Comparison of ENCODE assay signal across 9 cellular contexts in genomic region chrX:67544871-67545771, GRCh38. TPM values are rescaled to one million over a fixed set of nuclear protein-coding genes. Genes with fewer than 3 reads are reported as not detected.
DNase-seq lines count a peak whose midpoint lies in the region; ATAC-seq and TF ChIP-seq lines count a peak whose summit lies in the region.
"Had no signal": no experiment of that assay in that cellular context is flagged by ENCODE, and none has a peak within 500 bp of the region (broad histone marks: within the 10 kb centered on the region; RNA-seq: fewer than 3 reads in every experiment).

No MANE protein-coding gene starts in this region.

- no peak for TF ChIP-seq POLR2A in upper lobe of left lung (IDR thresholded peaks at IDR 0.05)

- 2% methylated on average over 39 of the region's 39 CpGs for WGBS in liver
- WGBS in upper lobe of left lung, 2 donors: 3 to 36% methylated on average over 9 to 32 of the region's 39 CpGs

- peak overlapping the region; percentile 56 for H3K4me3 ChIP-seq in choroid plexus epithelial cell (ENCODE audit: low read depth, low read length)
- peak overlapping the region; percentile 73 to 83 (median 76) for H3K4me3 ChIP-seq in liver (ENCODE audit: low read depth in 1 of 3, low read length in 3 of 3)
- H3K4me3 ChIP-seq in upper lobe of left lung: peak overlapping the region in 3 of 4 donors; percentile 43 to 55 (median 49)

- H3K27me3 ChIP-seq in liver (ENCODE audit: control insufficient read depth in 4 of 4, insufficient read depth in 4 of 4, low read length in 3 of 4): no peaks in the 10 kb centered on the region
- no peaks in the 10 kb centered on the region for H3K27me3 ChIP-seq in upper lobe of left lung

- TF ChIP-seq EP300 in upper lobe of left lung (IDR thresholded peaks at IDR 0.05): no peak

- H3K27me3 Mint-ChIP-seq in activated CD4-positive, alpha-beta T cell treated with anti-CD3 and anti-CD28 coated beads, Interleukin-2, amount 10 ng/mL, durations not matched to agents 24 days and 14 days: peaks cover 39% of the 10 kb centered on the region
- peaks cover 37% of the 10 kb centered on the region for H3K27me3 Mint-ChIP-seq in activated CD4-positive, alpha-beta T cell treated with anti-CD3 and anti-CD28 coated beads, Interleukin-2, amount 10 ng/mL, durations not matched to agents 7 days and 5 days

- no peak for TF ChIP-seq CTCF in choroid plexus epithelial cell (conservative IDR thresholded peaks at IDR 0.05; ENCODE audit: low read depth, low read length)
- TF ChIP-seq CTCF in liver (IDR thresholded peaks at IDR 0.05; ENCODE audit: low read depth, low read length, missing input control): no peak
- no peak for TF ChIP-seq CTCF in upper lobe of left lung (IDR thresholded peaks at IDR 0.05)

- H3K4me3 Mint-ChIP-seq in activated CD4-positive, alpha-beta T cell treated with anti-CD3 and anti-CD28 coated beads, Interleukin-2, amount 10 ng/mL, durations not matched to agents 24 days and 14 days: peak overlapping the region; percentile 32
- no peak overlapping the region for H3K4me3 Mint-ChIP-seq in activated CD4-positive, alpha-beta T cell treated with anti-CD3 and anti-CD28 coated beads, Interleukin-2, amount 10 ng/mL, durations not matched to agents 7 days and 5 days

- no peak overlapping the region for H3K27ac Mint-ChIP-seq in activated CD4-positive, alpha-beta T cell treated with anti-CD3 and anti-CD28 coated beads, Interleukin-2, amount 10 ng/mL, durations not matched to agents 24 days and 14 days
- H3K27ac Mint-ChIP-seq in activated CD4-positive, alpha-beta T cell treated with anti-CD3 and anti-CD28 coated beads, Interleukin-2, amount 10 ng/mL, durations not matched to agents 7 days and 5 days: no peak overlapping the region

- CTCF ChIA-PET in activated CD4-positive, alpha-beta T cell treated with anti-CD3 and anti-CD28 coated beads, Interleukin-2, amount 10 ng/mL, durations not matched to agents 7 days and 5 days (lab: Charles Lee): no interaction called here

- peak in 1 of 2 donors; percentile 6 for TF ChIP-seq RAD21 in liver (IDR thresholded peaks at IDR 0.05)

- peak overlapping the region in 1 of 2 donors; percentile 37 for H3K27ac ChIP-seq in liver (ENCODE audit: low read depth in 1 of 2, low read length in 2 of 2)
- H3K27ac ChIP-seq in upper lobe of left lung: no peak overlapping the region

- H3K36me3 ChIP-seq in liver (ENCODE audit: control insufficient read depth in 4 of 4, insufficient read depth in 3 of 4, low read depth in 1 of 4, low read length in 3 of 4) (no peaks in the 10 kb centered on the region), upper lobe of left lung (no peaks in the 10 kb centered on the region)

- H3K9me3 Mint-ChIP-seq in activated CD4-positive, alpha-beta T cell treated with anti-CD3 and anti-CD28 coated beads, Interleukin-2, amount 10 ng/mL, durations not matched to agents 24 days and 14 days: no peaks in the 10 kb centered on the region
- H3K9me3 Mint-ChIP-seq in activated CD4-positive, alpha-beta T cell treated with anti-CD3 and anti-CD28 coated beads, Interleukin-2, amount 10 ng/mL, durations not matched to agents 7 days and 5 days: no peaks in the 10 kb centered on the region

- peak overlapping the region; percentile 8 to 52 for H3K9ac ChIP-seq in liver (ENCODE audit: low read depth in 1 of 2, low read length in 2 of 2)

- H3K9me3 ChIP-seq in liver (ENCODE audit: control insufficient read depth in 4 of 4, low read length in 3 of 4): no peaks in the 10 kb centered on the region
- H3K9me3 ChIP-seq in upper lobe of left lung: no peaks in the 10 kb centered on the region

- peaks cover 0 to 10% (median 1%) of the 10 kb centered on the region in 4 donors for H3K4me1 ChIP-seq in liver (ENCODE audit: control insufficient read depth in 4 of 4, insufficient read depth in 4 of 4, low read length in 3 of 4)
- peaks cover 0 to 4% (median 2%) of the 10 kb centered on the region in 4 donors for H3K4me1 ChIP-seq in upper lobe of left lung

- DNase-seq in activated CD4-positive, alpha-beta T cell treated with anti-CD3 and anti-CD28 coated beads, Interleukin-2, amount 10 ng/mL, durations not matched to agents 24 days and 14 days: no peak
- no peak for DNase-seq in activated CD4-positive, alpha-beta T cell treated with anti-CD3 and anti-CD28 coated beads, Interleukin-2, amount 10 ng/mL, durations not matched to agents 7 days and 5 days
- DNase-seq in choroid plexus epithelial cell (ENCODE audit: low read depth) (peak; percentile 16), upper lobe of left lung (peak in 1 of 2 donors; percentile 59), hippocampal formation (lab: John Stamatoyannopoulos, UW) (no peak)
- DNase-seq: CD8-positive, alpha-beta memory T cell had no signal

- H3K36me3 Mint-ChIP-seq in activated CD4-positive, alpha-beta T cell treated with anti-CD3 and anti-CD28 coated beads, Interleukin-2, amount 10 ng/mL, durations not matched to agents 24 days and 14 days (ENCODE audit: low read depth): no peaks in the 10 kb centered on the region
- H3K36me3 Mint-ChIP-seq in activated CD4-positive, alpha-beta T cell treated with anti-CD3 and anti-CD28 coated beads, Interleukin-2, amount 10 ng/mL, durations not matched to agents 7 days and 5 days (ENCODE audit: low read depth): no peaks in the 10 kb centered on the region
- H3K36me3 Mint-ChIP-seq: CD8-positive, alpha-beta memory T cell had no signal

- H3K4me1 Mint-ChIP-seq in activated CD4-positive, alpha-beta T cell treated with anti-CD3 and anti-CD28 coated beads, Interleukin-2, amount 10 ng/mL, durations not matched to agents 24 days and 14 days: no peaks in the 10 kb centered on the region
- no peaks in the 10 kb centered on the region for H3K4me1 Mint-ChIP-seq in activated CD4-positive, alpha-beta T cell treated with anti-CD3 and anti-CD28 coated beads, Interleukin-2, amount 10 ng/mL, durations not matched to agents 7 days and 5 days
- H3K4me1 Mint-ChIP-seq: CD8-positive, alpha-beta memory T cell had no signal

- peak; percentile 47 for ATAC-seq in upper lobe of left lung (ENCODE audit: low FRiP score in 2 of 2)
- no peak for ATAC-seq in HG03442 (IDR thresholded peaks at IDR 0.05; ENCODE audit: unreplicated experiment)
- ATAC-seq in GM19023 (IDR thresholded peaks at IDR 0.05; ENCODE audit: unreplicated experiment): no peak

- intact Hi-C loops in activated CD4-positive, alpha-beta T cell treated with anti-CD3 and anti-CD28 coated beads, Interleukin-2, amount 10 ng/mL, durations not matched to agents 24 days and 14 days (cut with micrococcal nuclease): no loop called here

- POLR2A ChIA-PET in activated CD4-positive, alpha-beta T cell treated with anti-CD3 and anti-CD28 coated beads, Interleukin-2, amount 10 ng/mL, durations not matched to agents 7 days and 5 days (lab: Charles Lee): no interaction called here

TF ChIP-seq in liver, 16 proteins besides CTCF, POLR2A, EP300 and RAD21:
- TF ChIP-seq TAF1 (conservative IDR thresholded peaks at IDR 0.05) (no peak), NR2F2 (IDR thresholded peaks at IDR 0.05) (no peak), ATF3 (IDR thresholded peaks at IDR 0.05) (no peak), EGR1 (IDR thresholded peaks at IDR 0.05; ENCODE audit: low read depth in 2 of 2) (no peak), JUND (IDR thresholded peaks at IDR 0.05) (no peak), MAX (IDR thresholded peaks at IDR 0.05) (no peak), FOXA2 (IDR thresholded peaks at IDR 0.05) (no peak), SP1 (IDR thresholded peaks at IDR 0.05) (no peak)

RNA-seq across cellular contexts. Expression of gene AR, which starts 1.3 kb away (rescaled TPM):
- total RNA-seq in activated CD4-positive, alpha-beta T cell treated with anti-CD3 and anti-CD28 coated beads, Interleukin-2, amount 10 ng/mL, durations not matched to agents 24 days and 14 days: 0.05 TPM in 1 of 2 replicates, not detected in the other
- total RNA-seq in activated CD4-positive, alpha-beta T cell treated with anti-CD3 and anti-CD28 coated beads, Interleukin-2, amount 10 ng/mL, durations not matched to agents 7 days and 5 days: not detected
- total RNA-seq in liver (10 to 100 TPM in 1 of 2 donors, 1 to 10 TPM in 1; 2.8 to 67.4 TPM), upper lobe of left lung (1 to 10 TPM; 2.0 to 5.8 (median 2.6) TPM)
- polyA plus RNA-seq in liver: 10 to 100 TPM; 11.9 to 33.9 TPM
- total RNA-seq: CD8-positive, alpha-beta memory T cell had no signal
- polyA plus RNA-seq: CD8-positive, alpha-beta memory T cell had no signal

Comparison
In these comparisons a context has a peak if more than half of its experiments do, and no peak if none do; other contexts are left out.
1. ATAC-seq: peak in upper lobe of left lung (2 of 2); none in HG03442 (single experiment) and GM19023 (single experiment).
2. Peak in every context shown above with its lines, with median percentiles within 50 percentile points of each other: H3K4me3 ChIP-seq.